ENCODE assay signal across 8 cellular contexts in genomic region chr20:38961530-38962043, GRCh38. TPM values are rescaled to one million over a fixed set of nuclear protein-coding genes. Genes with fewer than 3 reads are reported as not detected.
DNase-seq lines count a peak whose midpoint lies in the region; ATAC-seq and TF ChIP-seq lines count a peak whose summit lies in the region.

No MANE protein-coding gene starts in this region.

- ATAC-seq in RWPE2 (ENCODE audit: low read depth) (no peak), GM18505 (IDR thresholded peaks at IDR 0.05; ENCODE audit: unreplicated experiment) (no peak)

- H3K27ac ChIP-seq in RWPE2 (ENCODE audit: poor library complexity, severe bottlenecking) (peak overlapping the region; percentile 60), coronary artery (peak overlapping the region in 1 of 2 donors; percentile 96), vagina (peak overlapping the region; percentile 95)

- H3K27me3 ChIP-seq in RWPE2 (ENCODE audit: insufficient read depth, poor library complexity, severe bottlenecking) (no peaks in the 10 kb centered on the region), vagina (no peaks in the 10 kb centered on the region)

- peaks cover 5% of the 10 kb centered on the region for H3K36me3 Mint-ChIP-seq in nephron (ENCODE audit: low read depth)

- H3K36me3 ChIP-seq in RWPE2 (ENCODE audit: low read depth) (peaks cover 17% of the 10 kb centered on the region), vagina (no peaks in the 10 kb centered on the region)

- TF ChIP-seq CTCF in RWPE2 (IDR thresholded peaks at IDR 0.05; ENCODE audit: poor library complexity, severe bottlenecking) = no peak
- TF ChIP-seq CTCF in coronary artery (IDR thresholded peaks at IDR 0.05) = no peak
- no peak for TF ChIP-seq CTCF in nephron (IDR thresholded peaks at IDR 0.05; ENCODE audit: unreplicated experiment in 3 of 3)
- TF ChIP-seq CTCF in vagina (IDR thresholded peaks at IDR 0.05) = no peak

- H3K4me1 ChIP-seq in RWPE2 (ENCODE audit: insufficient read depth, poor library complexity, severe bottlenecking) = peaks cover 15% of the 10 kb centered on the region
- peaks cover 23% of the 10 kb centered on the region for H3K4me1 ChIP-seq in vagina

- H3K9me3 ChIP-seq in RWPE2 (ENCODE audit: severe bottlenecking) (no peaks in the 10 kb centered on the region), vagina (no peaks in the 10 kb centered on the region)

- peak overlapping the region; percentile 96 to 98 (median 96) for H3K4me3 Mint-ChIP-seq in nephron

- H3K27ac Mint-ChIP-seq in nephron = peak overlapping the region; percentile 91 to 95 (median 93)

- intact Hi-C loops in vagina (cut with DNase I) = no loop called here

- TF ChIP-seq POLR2A in vagina (IDR thresholded peaks at IDR 0.05) = no peak
- no peak for TF ChIP-seq POLR2A in GM18505 (IDR thresholded peaks at IDR 0.05; ENCODE audit: borderline replicate concordance, extremely low read depth, insufficient read depth, insufficient read length)

- H3K4me3 ChIP-seq in RWPE2 (ENCODE audit: severe bottlenecking) (peak overlapping the region; percentile 94), coronary artery (peak overlapping the region; percentile 98), vagina (peak overlapping the region; percentile 99 to 100)

- peak; percentile 62 for DNase-seq in DMS53 (lab: John Stamatoyannopoulos, UW)
- no peak for DNase-seq in DMS53 treated with DMSO at 0.1 percent for 48 hours (lab: John Stamatoyannopoulos, UW; ENCODE audit: unreplicated experiment)
- no peak for DNase-seq in RWPE2 (ENCODE audit: low spot score)
- DNase-seq in coronary artery (ENCODE audit: low spot score) = no peak
- no peak for DNase-seq in vagina (ENCODE audit: extremely low spot score in 2 of 2)
- DNase-seq in ACHN = no peak

- H3K4me1 Mint-ChIP-seq in nephron = peaks cover 15% of the 10 kb centered on the region

- no peaks in the 10 kb centered on the region for H3K9me3 Mint-ChIP-seq in nephron

- no peaks in the 10 kb centered on the region for H3K27me3 Mint-ChIP-seq in nephron (ENCODE audit: low read depth)

- in situ Hi-C loops in ACHN (cut with HindIII; ENCODE audit: low pct_ligation_motif_present, low pct_unique_long_range_greater_than_20kb, low sequenced_read_pairs) = no loop called here

RNA-seq across cellular contexts. Expression of gene DHX35, which starts 0.6 kb away (rescaled TPM):
- 13.0 TPM for total RNA-seq in vagina

RNA-seq across cellular contexts. Expression of gene FAM83D, which starts 35.4 kb away (rescaled TPM):
- 20.4 TPM for total RNA-seq in vagina
